9 cellular contexts compared by ENCODE assay signal in the genomic region with DNA sequence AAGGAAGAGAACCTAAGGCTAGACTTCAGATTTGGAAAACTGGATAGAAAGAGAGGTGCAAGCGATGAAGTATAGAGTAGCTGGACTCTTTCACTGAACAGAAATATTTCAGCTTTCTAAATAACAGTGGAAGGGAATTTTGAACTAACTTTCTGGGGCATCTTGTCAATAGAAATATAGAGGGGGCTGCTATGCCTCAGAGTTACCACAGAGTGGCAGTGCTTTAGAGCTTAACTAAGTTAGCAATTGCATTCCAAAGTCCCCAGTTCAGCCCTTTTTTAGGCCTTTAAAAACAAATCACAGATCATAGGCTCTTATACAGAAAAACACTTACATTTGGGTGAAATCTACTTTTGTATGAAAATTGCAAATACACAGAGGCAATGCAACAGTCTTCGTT.
DNase-seq lines count a peak whose midpoint lies in the region; ATAC-seq and TF ChIP-seq lines count a peak whose summit lies in the region.
"Had no signal": no experiment of that assay in that cellular context is flagged by ENCODE, and none has a peak within 500 bp of the region (broad histone marks: within the 10 kb centered on the region; RNA-seq: fewer than 3 reads in every experiment).

No MANE protein-coding gene starts in this region.

- DNase-seq in MCF 10A (ENCODE audit: unreplicated experiment) = peak; percentile 8
- DNase-seq in breast epithelium (ENCODE audit: low spot score in 2 of 2) = no peak
- DNase-seq in OCI-M1 (lab: John Stamatoyannopoulos, UW) = peak; percentile 43
- peak in 1 of 2 donors; percentile 8 for DNase-seq in foreskin keratinocyte
- DNase-seq in upper lobe of right lung = no peak
- DNase-seq in GM10266 (ENCODE audit: extremely low spot score) = no peak
- DNase-seq in stimulated activated effector memory CD8-positive, alpha-beta T cell treated with anti-CD3 and anti-CD28 coated beads, Interleukin-12 subunit alpha, Interleukin-12 subunit beta, amount 100 ng/mL, for 72 hours (ENCODE audit: low spot score in 2 of 2) = no peak
- DNase-seq: activated CD4-positive, alpha-beta T cell treated with anti-CD3 and anti-CD28 coated beads, Interleukin-2, amount 50 U/mL, for 1 hour had no signal

- no peaks in the 10 kb centered on the region for H3K9me3 Mint-ChIP-seq in MCF 10A (ENCODE audit: unreplicated experiment)
- H3K9me3 Mint-ChIP-seq in stimulated activated effector memory CD8-positive, alpha-beta T cell treated with anti-CD3 and anti-CD28 coated beads, Interleukin-12 subunit alpha, Interleukin-12 subunit beta, amount 100 ng/mL, for 72 hours = peaks cover 24% of the 10 kb centered on the region

- no peak overlapping the region for H3K27ac ChIP-seq in breast epithelium
- no peak overlapping the region for H3K27ac ChIP-seq in foreskin keratinocyte
- H3K27ac ChIP-seq in upper lobe of right lung = no peak overlapping the region

- peaks cover 72% of the 10 kb centered on the region for H3K27me3 Mint-ChIP-seq in MCF 10A (ENCODE audit: insufficient read depth, unreplicated experiment)

- H3K36me3 ChIP-seq in breast epithelium = no peaks in the 10 kb centered on the region
- no peaks in the 10 kb centered on the region for H3K36me3 ChIP-seq in upper lobe of right lung

- POLR2A ChIA-PET in MCF 10A (lab: Yijun Ruan, JAX) = no interaction called here

- H3K27me3 ChIP-seq in breast epithelium = no peaks in the 10 kb centered on the region
- H3K27me3 ChIP-seq in foreskin keratinocyte = no peaks in the 10 kb centered on the region
- H3K27me3 ChIP-seq in upper lobe of right lung = no peaks in the 10 kb centered on the region

- peak; percentile 49 for TF ChIP-seq CTCF in MCF 10A (IDR thresholded peaks at IDR 0.05; ENCODE audit: unreplicated experiment)
- TF ChIP-seq CTCF in breast epithelium (IDR thresholded peaks at IDR 0.05) = no peak
- peak; percentile 72 for TF ChIP-seq CTCF in foreskin keratinocyte (conservative IDR thresholded peaks at IDR 0.05)
- peak; percentile 23 for TF ChIP-seq CTCF in upper lobe of right lung (IDR thresholded peaks at IDR 0.05)
- no peak for TF ChIP-seq CTCF in GM10266 (IDR thresholded peaks at IDR 0.05; ENCODE audit: control insufficient read depth, insufficient read depth, low read depth, missing control alignments)

- H3K4me1 ChIP-seq in breast epithelium (no peaks in the 10 kb centered on the region), foreskin keratinocyte (no peaks in the 10 kb centered on the region), upper lobe of right lung (no peaks in the 10 kb centered on the region)

- no peaks in the 10 kb centered on the region for H3K36me3 Mint-ChIP-seq in MCF 10A (ENCODE audit: insufficient read depth, unreplicated experiment)
- H3K36me3 Mint-ChIP-seq in stimulated activated effector memory CD8-positive, alpha-beta T cell treated with anti-CD3 and anti-CD28 coated beads, Interleukin-12 subunit alpha, Interleukin-12 subunit beta, amount 100 ng/mL, for 72 hours = no peaks in the 10 kb centered on the region

- no peak overlapping the region for H3K4me3 Mint-ChIP-seq in MCF 10A (ENCODE audit: unreplicated experiment)
- no peak overlapping the region for H3K4me3 Mint-ChIP-seq in stimulated activated effector memory CD8-positive, alpha-beta T cell treated with anti-CD3 and anti-CD28 coated beads, Interleukin-12 subunit alpha, Interleukin-12 subunit beta, amount 100 ng/mL, for 72 hours

- BruUV-seq in MCF 10A (replicated peaks; lab: Mats Ljungman, UMichigan) = no TSS peak

- intact Hi-C loops in MCF 10A (cut with micrococcal nuclease) (loop anchor here (1.0 to 2.0 kb wide), 2 partner anchors 66 to 1100 kb away; no protein-coding TSS in a partner anchor), breast epithelium (cut with DNase I; ENCODE audit: low total_unique reads) (no loop called here), upper lobe of right lung (cut with DNase I) (no loop called here)

- H3K4me1 Mint-ChIP-seq in MCF 10A (ENCODE audit: insufficient read depth, unreplicated experiment) = no peaks in the 10 kb centered on the region
- no peaks in the 10 kb centered on the region for H3K4me1 Mint-ChIP-seq in stimulated activated effector memory CD8-positive, alpha-beta T cell treated with anti-CD3 and anti-CD28 coated beads, Interleukin-12 subunit alpha, Interleukin-12 subunit beta, amount 100 ng/mL, for 72 hours

- H3K9me3 ChIP-seq in breast epithelium (no peaks in the 10 kb centered on the region), upper lobe of right lung (no peaks in the 10 kb centered on the region)

- ATAC-seq in foreskin keratinocyte (peak; percentile 65), upper lobe of right lung (no peak), HG03565 (IDR thresholded peaks at IDR 0.05; ENCODE audit: unreplicated experiment) (no peak)
- ATAC-seq in stimulated activated effector memory CD8-positive, alpha-beta T cell treated with anti-CD3 and anti-CD28 coated beads, Interleukin-12 subunit alpha, Interleukin-12 subunit beta, amount 100 ng/mL, for 72 hours = no peak

- no peak overlapping the region for H3K4me3 ChIP-seq in breast epithelium
- no peak overlapping the region for H3K4me3 ChIP-seq in upper lobe of right lung

- no peak overlapping the region for H3K27ac Mint-ChIP-seq in MCF 10A (ENCODE audit: low read depth, unreplicated experiment)
- no peak overlapping the region for H3K27ac Mint-ChIP-seq in stimulated activated effector memory CD8-positive, alpha-beta T cell treated with anti-CD3 and anti-CD28 coated beads, Interleukin-12 subunit alpha, Interleukin-12 subunit beta, amount 100 ng/mL, for 72 hours

- CTCF ChIA-PET in MCF 10A (lab: Yijun Ruan, JAX) = interaction anchor here (0.6 to 3.9 kb wide), 17 partner anchors 10 to 1099 kb away, joined by 3 to 18 read pairs (median 3); no protein-coding TSS in a partner anchor

- TF ChIP-seq POLR2A in breast epithelium (IDR thresholded peaks at IDR 0.05) = no peak

Comparison
In these comparisons a context has a peak if more than half of its experiments do, and no peak if none do; other contexts are left out.
1. DNase-seq: peak in MCF 10A (single experiment) and OCI-M1 (single experiment); none in breast epithelium (0 of 2), upper lobe of right lung (single experiment), GM10266 (single experiment) and stimulated activated effector memory CD8-positive, alpha-beta T cell treated with anti-CD3 and anti-CD28 coated beads, Interleukin-12 subunit alpha, Interleukin-12 subunit beta, amount 100 ng/mL, for 72 hours (0 of 2).
2. CTCF ChIP-seq: peak in MCF 10A (single experiment), foreskin keratinocyte (single experiment) and upper lobe of right lung (single experiment); none in breast epithelium (0 of 3) and GM10266 (single experiment).